Comparison of ENCODE assay signal across 1 cellular context in genomic region chr10:84360634-84361365, GRCh38.
A peak's percentile ranks its signal among the peaks of the same experiment; 100 is the strongest.
TF ChIP-seq lines count a peak whose summit lies in the region.

No MANE protein-coding gene starts in this region.

TF ChIP-seq in HEK293, 187 proteins besides CTCF, POLR2A, EP300 and RAD21 (continued from another document):
- TF ChIP-seq ZNF530 (tag by site-specific recombination; IDR thresholded peaks at IDR 0.05; ENCODE audit: low read depth) (no peak), ZNF792 (tag by site-specific recombination; IDR thresholded peaks at IDR 0.05) (no peak), ZNF223 (tag by site-specific recombination; IDR thresholded peaks at IDR 0.05) (no peak), ZNF660 (tag by site-specific recombination; IDR thresholded peaks at IDR 0.05) (peak; percentile 100), RBAK (tag by site-specific recombination; IDR thresholded peaks at IDR 0.05) (no peak), GLIS2 (tag by site-specific recombination; IDR thresholded peaks at IDR 0.05) (no peak), BCL11A (tag by site-specific recombination; IDR thresholded peaks at IDR 0.05; ENCODE audit: low read depth) (no peak)
- TF ChIP-seq, protein P1, sequence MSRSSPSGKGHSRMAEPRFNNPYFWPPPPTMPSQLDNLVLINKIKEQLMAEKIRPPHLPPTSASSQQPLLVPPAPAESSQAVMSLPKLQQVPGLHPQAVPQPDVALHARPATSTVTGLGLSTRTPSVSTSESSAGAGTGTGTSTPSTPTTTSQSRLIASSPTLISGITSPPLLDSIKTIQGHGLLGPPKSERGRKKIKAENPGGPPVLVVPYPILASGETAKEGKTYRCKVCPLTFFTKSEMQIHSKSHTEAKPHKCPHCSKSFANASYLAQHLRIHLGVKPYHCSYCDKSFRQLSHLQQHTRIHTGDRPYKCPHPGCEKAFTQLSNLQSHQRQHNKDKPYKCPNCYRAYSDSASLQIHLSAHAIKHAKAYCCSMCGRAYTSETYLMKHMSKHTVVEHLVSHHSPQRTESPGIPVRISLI (tag by site-specific recombination; IDR thresholded peaks at IDR 0.05): no peak
